ENCODE assay signal across 12 cellular contexts in genomic region chr7:3117488-3118228, GRCh38.
A peak's percentile ranks its signal among the peaks of the same experiment; 100 is the strongest.
DNase-seq lines count a peak whose midpoint lies in the region; ATAC-seq and TF ChIP-seq lines count a peak whose summit lies in the region.
"Had no signal": no experiment of that assay in that cellular context is flagged by ENCODE, and none has a peak within 500 bp of the region (broad histone marks: within the 10 kb centered on the region; RNA-seq: fewer than 3 reads in every experiment).

No MANE protein-coding gene starts in this region.

- POLR2A ChIA-PET in CD4-positive, alpha-beta T cell (lab: Charles Lee): interaction anchor here (0.8 to 4.1 kb wide), 6 partner anchors 10 to 53 kb away, joined by 3 to 33 read pairs (median 3); no protein-coding TSS in a partner anchor

- no peak for TF ChIP-seq CTCF in CD4-positive, alpha-beta T cell (IDR thresholded peaks at IDR 0.05)
- TF ChIP-seq CTCF in mesothelial cell of epicardium (IDR thresholded peaks at IDR 0.05; ENCODE audit: unreplicated experiment): no peak

- peak; percentile 50 for ATAC-seq in CD4-positive, alpha-beta T cell (ENCODE audit: poor library complexity)
- peak in 1 of 2 donors; percentile 55 for ATAC-seq in activated T-cell treated with anti-CD3 and anti-CD28 coated beads, Interleukin-2, amount 50 U/mL, for 4 hours
- ATAC-seq in GM19452 (IDR thresholded peaks at IDR 0.05; ENCODE audit: unreplicated experiment): no peak
- ATAC-seq: gastroesophageal sphincter, left lobe of liver had no signal

- H3K27ac Mint-ChIP-seq in CD4-positive, alpha-beta T cell: peak overlapping the region; percentile 76
- H3K27ac Mint-ChIP-seq in mesothelial cell of epicardium: peak overlapping the region; percentile 7

- no peaks in the 10 kb centered on the region for H3K9me3 ChIP-seq in CD4-positive, alpha-beta T cell (ENCODE audit: control insufficient read depth, low read length)

- H3K9me3 Mint-ChIP-seq in CD4-positive, alpha-beta T cell: peaks cover 8% of the 10 kb centered on the region
- peaks cover 14% of the 10 kb centered on the region for H3K9me3 Mint-ChIP-seq in activated T-cell treated with anti-CD3 and anti-CD28 coated beads, Interleukin-2, amount 50 U/mL, for 4 hours
- H3K9me3 Mint-ChIP-seq in mesothelial cell of epicardium: peaks cover 29% of the 10 kb centered on the region

- peak overlapping the region; percentile 91 for H3K4me3 Mint-ChIP-seq in CD4-positive, alpha-beta T cell
- H3K4me3 Mint-ChIP-seq in activated T-cell treated with anti-CD3 and anti-CD28 coated beads, Interleukin-2, amount 50 U/mL, for 4 hours: no peak overlapping the region
- peak overlapping the region; percentile 50 for H3K4me3 Mint-ChIP-seq in mesothelial cell of epicardium

- H3K27me3 ChIP-seq in CD4-positive, alpha-beta T cell (ENCODE audit: control insufficient read depth, insufficient read depth, low read length): no peaks in the 10 kb centered on the region
- H3K27me3 ChIP-seq in H7 (ENCODE audit: control insufficient read depth, insufficient read depth, low read length): no peaks in the 10 kb centered on the region

- H3K36me3 Mint-ChIP-seq in CD4-positive, alpha-beta T cell (ENCODE audit: low read depth): peaks cover 12% of the 10 kb centered on the region
- H3K36me3 Mint-ChIP-seq in activated T-cell treated with anti-CD3 and anti-CD28 coated beads, Interleukin-2, amount 50 U/mL, for 4 hours (ENCODE audit: insufficient read depth): no peaks in the 10 kb centered on the region
- peaks cover 5% of the 10 kb centered on the region for H3K36me3 Mint-ChIP-seq in mesothelial cell of epicardium

- H3K27ac ChIP-seq in CD4-positive, alpha-beta T cell (ENCODE audit: low read depth, low read length): no peak overlapping the region
- H3K27ac ChIP-seq: gastroesophageal sphincter had no signal

- no peaks in the 10 kb centered on the region for H3K36me3 ChIP-seq in H7 (replicated peaks; ENCODE audit: control insufficient read depth, insufficient read depth, low read length)
- H3K36me3 ChIP-seq: gastroesophageal sphincter had no signal

- H3K4me1 Mint-ChIP-seq in CD4-positive, alpha-beta T cell (ENCODE audit: low read depth): peaks cover 71% of the 10 kb centered on the region
- H3K4me1 Mint-ChIP-seq in activated T-cell treated with anti-CD3 and anti-CD28 coated beads, Interleukin-2, amount 50 U/mL, for 4 hours (ENCODE audit: low read depth): peaks cover 24% of the 10 kb centered on the region
- peaks cover 10% of the 10 kb centered on the region for H3K4me1 Mint-ChIP-seq in mesothelial cell of epicardium

- CTCF ChIA-PET in CD4-positive, alpha-beta T cell (lab: Charles Lee): no interaction called here

- intact Hi-C loops in CD4-positive, alpha-beta T cell (cut with DNase I, micrococcal nuclease): loop anchor here in 1 of 2 experiments (5.0 kb wide), 1 partner anchor 45 kb away; no protein-coding TSS in a partner anchor

- peak in 3 of 10 experiments; percentile 14 to 38 (median 30) for DNase-seq in CD4-positive, alpha-beta T cell
- DNase-seq in H7: no peak
- peak; percentile 6 for DNase-seq in activated T-cell treated with anti-CD3 and anti-CD28 coated beads, Interleukin-2, amount 50 U/mL, for 4 hours
- DNase-seq in mesothelial cell of epicardium (ENCODE audit: low spot score in 2 of 2, unreplicated experiment in 2 of 2): peak in 1 of 2 experiments; percentile 44
- no peak for DNase-seq in germinal center (ENCODE audit: low spot score)
- DNase-seq in HPDE6-E6E7 (ENCODE audit: extremely low spot score): no peak
- DNase-seq: MM.1S, NCI-H510A had no signal

- H3K4me3 ChIP-seq in H7 (ENCODE audit: insufficient read depth, low read depth, low read length): peak overlapping the region; percentile 13; the same call in 1 of the 2 replicates
- H3K4me3 ChIP-seq: gastroesophageal sphincter, skin epidermis had no signal

- H3K27me3 Mint-ChIP-seq in CD4-positive, alpha-beta T cell: no peaks in the 10 kb centered on the region
- no peaks in the 10 kb centered on the region for H3K27me3 Mint-ChIP-seq in activated T-cell treated with anti-CD3 and anti-CD28 coated beads, Interleukin-2, amount 50 U/mL, for 4 hours (ENCODE audit: low read depth)
- peaks cover 30% of the 10 kb centered on the region for H3K27me3 Mint-ChIP-seq in mesothelial cell of epicardium (ENCODE audit: low read depth)
